ENCODE assay signal across 18 cellular contexts in the genomic region with DNA sequence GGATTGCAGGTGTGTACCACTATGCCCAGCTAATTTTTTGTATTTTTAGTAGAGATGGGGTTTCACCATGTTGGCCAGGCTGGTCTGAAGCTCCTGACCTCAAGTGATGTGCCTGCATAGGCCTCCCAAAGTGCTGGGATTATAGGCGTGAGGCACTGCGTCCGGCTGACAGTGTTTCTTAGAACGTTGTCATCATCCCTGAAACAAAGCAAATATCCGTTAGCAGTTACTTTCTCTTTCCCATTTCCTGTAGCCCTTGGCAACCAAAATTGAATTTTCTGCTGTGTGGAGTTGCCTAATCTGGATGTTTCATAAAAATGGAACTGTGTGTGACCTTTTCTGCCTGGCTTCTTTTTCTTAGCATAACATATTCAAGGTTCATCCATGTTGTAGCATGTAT. TPM values are rescaled to one million over a fixed set of nuclear protein-coding genes. Genes with fewer than 3 reads are reported as not detected.
A peak's percentile ranks its signal among the peaks of the same experiment; 100 is the strongest.
DNase-seq lines count a peak whose midpoint lies in the region; ATAC-seq and TF ChIP-seq lines count a peak whose summit lies in the region.
"Had no signal": no experiment of that assay in that cellular context is flagged by ENCODE, and none has a peak within 500 bp of the region (broad histone marks: within the 10 kb centered on the region; RNA-seq: fewer than 3 reads in every experiment).

No MANE protein-coding gene starts in this region.

- H3K27me3 ChIP-seq in DND-41 (ENCODE audit: insufficient read depth, low read length, poor library complexity) = no peaks in the 10 kb centered on the region

- TF ChIP-seq CTCF in DND-41 (IDR thresholded peaks at IDR 0.05; ENCODE audit: borderline replicate concordance, extremely low read depth, low read length, poor library complexity, severe bottlenecking) = no peak
- TF ChIP-seq CTCF in choroid plexus epithelial cell (conservative IDR thresholded peaks at IDR 0.05; ENCODE audit: low read depth, low read length) = no peak

- no peaks in the 10 kb centered on the region; the same call in 1 of the 2 replicates for H3K79me2 ChIP-seq in DND-41 (ENCODE audit: insufficient read depth, low read length)

- H3K4me2 ChIP-seq in DND-41 (ENCODE audit: insufficient read depth, low read length) = no peak overlapping the region

- H4K20me1 ChIP-seq in DND-41 (ENCODE audit: insufficient read depth, low read length) = no peaks in the 10 kb centered on the region

- H3K4me1 ChIP-seq in DND-41 (ENCODE audit: insufficient read depth, low read length) = peaks cover 6% of the 10 kb centered on the region

- peaks cover 74% of the 10 kb centered on the region for H3K36me3 ChIP-seq in DND-41 (ENCODE audit: insufficient read depth, low read length)

- intact Hi-C loops in left ventricle myocardium superior (cut with micrococcal nuclease) (no loop called here), sciatic nerve (cut with DNase I) (no loop called here)

- ATAC-seq in DND-41 (ENCODE audit: insufficient read depth, low read depth) (peak; percentile 24; the same call in 1 of the 3 replicates), left ventricle myocardium superior (peak; percentile 37), sciatic nerve (peak; percentile 38), GM19397 (IDR thresholded peaks at IDR 0.05; ENCODE audit: unreplicated experiment) (no peak), HG02852 (IDR thresholded peaks at IDR 0.05; ENCODE audit: unreplicated experiment) (no peak)
- ATAC-seq: naive thymus-derived CD8-positive, alpha-beta T cell; stimulated activated naive CD8-positive, alpha-beta T cell treated with anti-CD3 and anti-CD28 coated beads, Interleukin-15, Interleukin-2, amounts not matched to agents 100 U/mL and 50 U/mL, for 24 hours had no signal

- no peak for DNase-seq in DND-41
- DNase-seq in choroid plexus epithelial cell (ENCODE audit: low read depth) = peak; percentile 71
- no peak for DNase-seq in left ventricle myocardium superior
- DNase-seq in sciatic nerve (ENCODE audit: low spot score) = no peak
- no peak for DNase-seq in DMS 273 (lab: John Stamatoyannopoulos, UW; ENCODE audit: unreplicated experiment)
- no peak for DNase-seq in NCI-H2171 (lab: John Stamatoyannopoulos, UW)
- DNase-seq: activated CD4-positive, alpha-beta T cell treated with anti-CD3 and anti-CD28 coated beads for 48 hours; activated CD8-positive, alpha-beta memory T cell treated with anti-CD3 and anti-CD28 coated beads, Interleukin-2, amount 50 U/mL, for 4 hours; activated effector memory CD4-positive, alpha-beta T cell treated with Interleukin-2 at 50 U/mL for 16 hours; effector memory CD4-positive, alpha-beta T cell; naive thymus-derived CD8-positive, alpha-beta T cell; NCI-H1694; NCI-H2227 treated with DMSO at 0.1 percent for 48 hours; retina; stimulated activated naive CD8-positive, alpha-beta T cell treated with anti-CD3 and anti-CD28 coated beads, Interleukin-15, Interleukin-2, amounts not matched to agents 100 U/mL and 50 U/mL, for 24 hours had no signal

- H3K27ac ChIP-seq in DND-41 (ENCODE audit: low read length) = no peak overlapping the region
- H3K27ac ChIP-seq: RWPE1 had no signal

- H3K9me3 ChIP-seq in DND-41 (ENCODE audit: insufficient read depth, low read length, severe bottlenecking) = no peaks in the 10 kb centered on the region

- H3K9ac ChIP-seq in DND-41 (ENCODE audit: low read depth, low read length) = no peak overlapping the region

- H3K4me3 ChIP-seq in DND-41 (ENCODE audit: low read depth in 1 of 2, low read length in 2 of 2) (no peak overlapping the region), choroid plexus epithelial cell (ENCODE audit: low read depth, low read length) (no peak overlapping the region)

- no peak overlapping the region for H2AFZ ChIP-seq in DND-41 (ENCODE audit: low read depth, low read length)

RNA-seq across cellular contexts. Expression of a gene that starts 22.4 kb away (rescaled TPM):
- total RNA-seq in left ventricle myocardium superior (23.6 TPM), sciatic nerve (32.5 TPM)

RNA-seq across cellular contexts. Expression of a gene that starts 56.4 kb away (rescaled TPM):
- total RNA-seq in left ventricle myocardium superior (19.4 TPM), sciatic nerve (21.0 TPM)

Comparison
In these comparisons a context has a peak if more than half of its experiments do, and no peak if none do; other contexts are left out.
1. ATAC-seq: peak in DND-41 (single experiment), left ventricle myocardium superior (single experiment) and sciatic nerve (single experiment); none in GM19397 (single experiment) and HG02852 (single experiment).